Comparison of ENCODE assay signal across 16 cellular contexts in genomic region chr11:17638311-17638710, GRCh38.
A peak's percentile ranks its signal among the peaks of the same experiment; 100 is the strongest.
DNase-seq lines count a peak whose midpoint lies in the region; ATAC-seq and TF ChIP-seq lines count a peak whose summit lies in the region.
"Had no signal": no experiment of that assay in that cellular context is flagged by ENCODE, and none has a peak within 500 bp of the region (broad histone marks: within the 10 kb centered on the region; RNA-seq: fewer than 3 reads in every experiment).

No MANE protein-coding gene starts in this region.

- TF ChIP-seq EP300 in esophagus muscularis mucosa (IDR thresholded peaks at IDR 0.05) = no peak

- peak; percentile 10 for DNase-seq in GM13976 (ENCODE audit: low spot score)
- peak; percentile 3 for DNase-seq in H4 (ENCODE audit: low spot score)
- peak; percentile 85 for DNase-seq in esophagus muscularis mucosa (ENCODE audit: extremely low spot score)
- DNase-seq in colonic mucosa = no peak
- DNase-seq: C1 segment of cervical spinal cord; Calu3; CD4-positive, alpha-beta memory T cell; COR-L47; DMS53; DMS79 treated with DMSO at 0.1 percent for 48 hours; GF-D8; GOT3; H9 had no signal

- H3K4me1 ChIP-seq in esophagus muscularis mucosa (no peaks in the 10 kb centered on the region), colonic mucosa (no peaks in the 10 kb centered on the region)

- in situ Hi-C loops in GM13976 (cut with MboI; ENCODE audit: low sequenced_read_pairs, unreplicated experiment) = no loop called here

- no peak overlapping the region for H3K9ac ChIP-seq in colonic mucosa (ENCODE audit: low read depth in 2 of 2, low read length in 2 of 2)

- TF ChIP-seq POLR2A in esophagus muscularis mucosa (IDR thresholded peaks at IDR 0.05; ENCODE audit: low read depth) = no peak

- no peaks in the 10 kb centered on the region for H3K36me3 ChIP-seq in esophagus muscularis mucosa
- no peaks in the 10 kb centered on the region for H3K36me3 ChIP-seq in colonic mucosa

- intact Hi-C loops in esophagus muscularis mucosa (cut with DNase I) (no loop called here), colonic mucosa (cut with DNase I) (no loop called here)

- WGBS in esophagus muscularis mucosa = 95% methylated on average over 4 of the region's 9 CpGs

- H3K4me3 ChIP-seq in esophagus muscularis mucosa = no peak overlapping the region
- H3K4me3 ChIP-seq in colonic mucosa = no peak overlapping the region

- H3K27ac ChIP-seq in esophagus muscularis mucosa (replicated peaks in 1 of 4) = no peak overlapping the region
- H3K27ac ChIP-seq in colonic mucosa = no peak overlapping the region

- no peak for ATAC-seq in HG03342 (IDR thresholded peaks at IDR 0.05; ENCODE audit: unreplicated experiment)
- ATAC-seq in HG02678 (IDR thresholded peaks at IDR 0.05; ENCODE audit: unreplicated experiment) = no peak
- ATAC-seq: HCT116 had no signal

- peaks cover 0 to 5% (median 0%) of the 10 kb centered on the region in 4 donors for H3K27me3 ChIP-seq in esophagus muscularis mucosa
- no peaks in the 10 kb centered on the region for H3K27me3 ChIP-seq in colonic mucosa

- no peaks in the 10 kb centered on the region for H3K9me3 ChIP-seq in esophagus muscularis mucosa
- no peaks in the 10 kb centered on the region for H3K9me3 ChIP-seq in colonic mucosa

- no peak for TF ChIP-seq CTCF in GM13976 (IDR thresholded peaks at IDR 0.05; ENCODE audit: borderline replicate concordance, control extremely low read depth, extremely low read depth, insufficient read depth, missing control alignments)
- no peak for TF ChIP-seq CTCF in esophagus muscularis mucosa (IDR thresholded peaks at IDR 0.05)
- TF ChIP-seq CTCF in colonic mucosa (IDR thresholded peaks at IDR 0.05) = no peak
